ENCODE assay signal across 13 cellular contexts in genomic region chr9:122191519-122191918, GRCh38. TPM values are rescaled to one million over a fixed set of nuclear protein-coding genes. Genes with fewer than 3 reads are reported as not detected.
"Had no signal": no experiment of that assay in that cellular context is flagged by ENCODE, and none has a peak within 500 bp of the region (broad histone marks: within the 10 kb centered on the region; RNA-seq: fewer than 3 reads in every experiment).

No MANE protein-coding gene starts in this region.

- H3K4me3 ChIP-seq: left ventricle myocardium inferior, mucosa of descending colon had no signal

- H3K36me3 ChIP-seq: brain microvascular endothelial cell, left ventricle myocardium inferior had no signal

- ATAC-seq: naive thymus-derived CD8-positive, alpha-beta T cell; sciatic nerve had no signal

- H3K4me1 ChIP-seq: left ventricle myocardium inferior had no signal

- H3K9me3 ChIP-seq: left ventricle myocardium inferior, mucosa of descending colon had no signal

- H3K27ac ChIP-seq: brain microvascular endothelial cell, left ventricle myocardium inferior had no signal

- DNase-seq: activated CD4-positive, alpha-beta T cell treated with anti-CD3 and anti-CD28 coated beads, Interleukin-2, amount 10 ng/mL, durations not matched to agents 7 days and 5 days; activated CD8-positive, alpha-beta memory T cell treated with anti-CD3 and anti-CD28 coated beads for 24 hours; activated gamma-delta T cell treated with Interleukin-2 at 50 U/mL for 16 hours; anterior cingulate cortex; brain microvascular endothelial cell; cerebellar nuclear complex; effector memory CD4-positive, alpha-beta T cell; left ventricle myocardium inferior; mucosa of descending colon; naive thymus-derived CD8-positive, alpha-beta T cell; nucleus accumbens had no signal

RNA-seq across cellular contexts. Expression of gene MORN5, which starts 31.8 kb away (rescaled TPM):
- total RNA-seq: activated CD4-positive, alpha-beta T cell treated with anti-CD3 and anti-CD28 coated beads, Interleukin-2, amount 10 ng/mL, durations not matched to agents 7 days and 5 days; left ventricle myocardium inferior; naive thymus-derived CD8-positive, alpha-beta T cell; sciatic nerve; T-helper 2 cell treated with Interferon-gamma antibody and Interleukin-4, amounts not matched to agents 100 ng/mL and 5 ng/mL, for 36 hours had no signal
- polyA plus RNA-seq: naive thymus-derived CD8-positive, alpha-beta T cell had no signal

RNA-seq across cellular contexts. Expression of gene LHX6, which starts 37.2 kb away (rescaled TPM):
- total RNA-seq: activated CD4-positive, alpha-beta T cell treated with anti-CD3 and anti-CD28 coated beads, Interleukin-2, amount 10 ng/mL, durations not matched to agents 7 days and 5 days; T-helper 2 cell treated with Interferon-gamma antibody and Interleukin-4, amounts not matched to agents 100 ng/mL and 5 ng/mL, for 36 hours had no signal
